ENCODE assay signal across 22 cellular contexts in the genomic region with DNA sequence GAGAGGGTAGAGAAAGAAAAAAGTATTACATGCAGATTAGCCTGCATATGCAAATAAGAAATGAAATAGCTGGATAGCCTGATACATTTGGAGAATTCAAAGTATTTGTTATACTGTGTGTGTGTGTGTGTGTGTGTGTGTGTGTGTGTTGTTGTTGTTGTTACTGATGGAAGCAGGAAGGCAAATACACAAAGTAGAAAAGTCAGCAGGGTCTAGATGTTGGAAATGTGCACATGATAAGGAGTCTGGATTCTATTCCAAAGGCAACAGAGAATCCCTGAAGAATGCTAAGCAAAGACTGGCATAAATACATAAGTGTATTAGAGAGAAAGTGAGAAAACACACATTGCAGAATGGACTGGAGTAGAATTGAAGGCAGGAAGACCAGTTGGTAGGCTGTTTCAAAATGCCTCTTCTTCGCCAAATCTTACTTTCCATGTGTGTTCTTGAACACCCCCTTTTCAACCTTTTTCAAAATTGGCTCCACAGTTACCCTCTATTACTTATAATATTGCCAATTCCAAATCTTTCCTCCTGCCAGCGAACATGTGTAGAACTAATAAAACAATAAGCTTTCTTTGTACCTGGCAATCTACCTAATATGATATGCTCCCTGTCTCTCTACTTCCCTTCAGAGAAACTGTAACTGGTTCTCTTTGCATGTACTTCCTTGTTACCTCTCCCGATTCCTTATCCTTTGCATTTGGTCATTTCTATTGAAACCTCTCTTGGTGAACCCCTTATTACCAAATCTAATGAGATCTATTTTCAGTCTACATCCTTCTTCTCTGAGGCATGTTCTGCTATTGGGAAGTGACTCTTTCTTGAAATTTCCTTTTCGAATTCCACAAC. TPM values are rescaled to one million over a fixed set of nuclear protein-coding genes. Genes with fewer than 3 reads are reported as not detected.
DNase-seq lines count a peak whose midpoint lies in the region; ATAC-seq and TF ChIP-seq lines count a peak whose summit lies in the region.
"Had no signal": no experiment of that assay in that cellular context is flagged by ENCODE, and none has a peak within 500 bp of the region (broad histone marks: within the 10 kb centered on the region; RNA-seq: fewer than 3 reads in every experiment).

No MANE protein-coding gene starts in this region.

- peak overlapping the region; percentile 92 for H3K4me3 Mint-ChIP-seq in HFFc6
- peak overlapping the region in 2 of 3 experiments; percentile 3 to 94 for H3K4me3 Mint-ChIP-seq in nephron
- H3K4me3 Mint-ChIP-seq: activated B cell treated with CpG ODN at 0.5 μM for 24 hours; activated CD8-positive, alpha-beta memory T cell treated with anti-CD3 and anti-CD28 coated beads, Interleukin-2, amount 10 ng/mL, durations not matched to agents 7 days and 5 days; memory B cell; stimulated activated naive CD8-positive, alpha-beta T cell treated with anti-CD3 and anti-CD28 coated beads, Interleukin-15, Interleukin-2, amounts not matched to agents 100 ng/mL and 50 ng/mL, for 24 hours had no signal

- in situ Hi-C loops in transverse colon (cut with MboI; ENCODE audit: low pct_ligation_motif_present in 1 of 4, low pct_unique_long_range_greater_than_20kb in 1 of 4, low sequenced_read_pairs in 3 of 4): loop anchor here (10.0 to 25.0 kb wide), 3 partner anchors 80 to 100 kb away; no protein-coding TSS in a partner anchor

- DNase-seq in HFFc6: no peak
- DNase-seq in ascending aorta (ENCODE audit: low spot score in 2 of 2): no peak
- no peak for DNase-seq in transverse colon
- DNase-seq in upper lobe of right lung: no peak
- DNase-seq: activated B cell treated with CpG ODN at 0.5 μM for 24 hours; activated CD8-positive, alpha-beta memory T cell treated with anti-CD3 and anti-CD28 coated beads, Interleukin-2, amount 10 ng/mL, durations not matched to agents 7 days and 5 days; activated T-cell treated with anti-CD3 and anti-CD28 coated beads, Interleukin-2, amount 50 U/mL, for 48 hours; brain microvascular endothelial cell; DND-41; Karpas-422; left colon; NCI-H2171; NCI-H510A treated with DMSO at 0.1 percent for 48 hours; Right ventricle myocardium superior; T-helper 9 cell had no signal

- H3K27me3 Mint-ChIP-seq in HFFc6 (ENCODE audit: insufficient read depth): no peaks in the 10 kb centered on the region; the same call in 1 of the 2 replicates
- H3K27me3 Mint-ChIP-seq in nephron (ENCODE audit: low read depth): peaks cover 9% of the 10 kb centered on the region

- H3K9me3 Mint-ChIP-seq in HFFc6 (no peaks in the 10 kb centered on the region), nephron (no peaks in the 10 kb centered on the region)
- H3K9me3 Mint-ChIP-seq: activated B cell treated with CpG ODN at 0.5 μM for 24 hours; memory B cell; stimulated activated naive CD8-positive, alpha-beta T cell treated with anti-CD3 and anti-CD28 coated beads, Interleukin-15, Interleukin-2, amounts not matched to agents 100 ng/mL and 50 ng/mL, for 24 hours had no signal

- intact Hi-C loops in ascending aorta (cut with DNase I) (no loop called here), transverse colon (cut with DNase I; ENCODE audit: low total_unique reads) (no loop called here), upper lobe of right lung (cut with DNase I) (no loop called here)

- H3K9me3 ChIP-seq in ascending aorta (no peaks in the 10 kb centered on the region), transverse colon (no peaks in the 10 kb centered on the region), upper lobe of right lung (no peaks in the 10 kb centered on the region)
- H3K9me3 ChIP-seq: prostate gland, tibial nerve had no signal

- ATAC-seq in upper lobe of right lung (no peak), GM21367 (IDR thresholded peaks at IDR 0.05; ENCODE audit: unreplicated experiment) (no peak), GM19452 (IDR thresholded peaks at IDR 0.05; ENCODE audit: unreplicated experiment) (no peak)
- ATAC-seq: activated CD8-positive, alpha-beta memory T cell treated with anti-CD3 and anti-CD28 coated beads, Interleukin-2, amount 10 ng/mL, durations not matched to agents 7 days and 5 days; left colon had no signal

- TF ChIP-seq CTCF in HFFc6 (IDR thresholded peaks at IDR 0.05) (no peak), ascending aorta (IDR thresholded peaks at IDR 0.05) (no peak), nephron (IDR thresholded peaks at IDR 0.05; ENCODE audit: unreplicated experiment in 3 of 3) (no peak), transverse colon (IDR thresholded peaks at IDR 0.05) (no peak), upper lobe of right lung (IDR thresholded peaks at IDR 0.05) (no peak)

- no peaks in the 10 kb centered on the region for H3K36me3 ChIP-seq in ascending aorta
- no peaks in the 10 kb centered on the region for H3K36me3 ChIP-seq in transverse colon
- no peaks in the 10 kb centered on the region for H3K36me3 ChIP-seq in upper lobe of right lung
- H3K36me3 ChIP-seq: brain microvascular endothelial cell, prostate gland, tibial nerve had no signal

- no peak for TF ChIP-seq POLR2A in transverse colon (IDR thresholded peaks at IDR 0.05)

- H3K4me1 ChIP-seq in ascending aorta (peaks cover 5 to 22% of the 10 kb centered on the region in 2 donors), transverse colon (peaks cover 0 to 60% (median 17%) of the 10 kb centered on the region in 4 donors), upper lobe of right lung (peaks cover 27% of the 10 kb centered on the region)
- H3K4me1 ChIP-seq: prostate gland had no signal

- H3K4me3 ChIP-seq in ascending aorta: peak overlapping the region in 1 of 2 donors; percentile 68
- no peak overlapping the region for H3K4me3 ChIP-seq in transverse colon
- H3K4me3 ChIP-seq in upper lobe of right lung: no peak overlapping the region
- H3K4me3 ChIP-seq: prostate gland, tibial nerve had no signal

- 63 to 76% methylated on average over 4 of the region's 4 CpGs for WGBS in transverse colon (ENCODE audit: low coverage in 1 of 2), 2 donors

- no peaks in the 10 kb centered on the region for H3K27me3 ChIP-seq in ascending aorta
- no peaks in the 10 kb centered on the region for H3K27me3 ChIP-seq in transverse colon
- H3K27me3 ChIP-seq in upper lobe of right lung: no peaks in the 10 kb centered on the region
- H3K27me3 ChIP-seq: brain microvascular endothelial cell, tibial nerve had no signal

- no peak for TF ChIP-seq EP300 in transverse colon (IDR thresholded peaks at IDR 0.05; ENCODE audit: low read depth)

- peaks cover 72% of the 10 kb centered on the region for H3K4me1 Mint-ChIP-seq in HFFc6 (ENCODE audit: low read depth)
- peaks cover 47% of the 10 kb centered on the region for H3K4me1 Mint-ChIP-seq in nephron

- H3K36me3 Mint-ChIP-seq in HFFc6 (ENCODE audit: low read depth) (peaks cover 50% of the 10 kb centered on the region), nephron (ENCODE audit: low read depth) (peaks cover 19% of the 10 kb centered on the region)
- H3K36me3 Mint-ChIP-seq: activated CD8-positive, alpha-beta memory T cell treated with anti-CD3 and anti-CD28 coated beads, Interleukin-2, amount 10 ng/mL, durations not matched to agents 7 days and 5 days; memory B cell had no signal

- H3K27ac Mint-ChIP-seq in HFFc6: peak overlapping the region; percentile 40
- peak overlapping the region in 2 of 3 experiments; percentile 1 to 51 for H3K27ac Mint-ChIP-seq in nephron
- H3K27ac Mint-ChIP-seq: activated B cell treated with CpG ODN at 0.5 μM for 24 hours; activated CD8-positive, alpha-beta memory T cell treated with anti-CD3 and anti-CD28 coated beads, Interleukin-2, amount 10 ng/mL, durations not matched to agents 7 days and 5 days; memory B cell; stimulated activated naive CD8-positive, alpha-beta T cell treated with anti-CD3 and anti-CD28 coated beads, Interleukin-15, Interleukin-2, amounts not matched to agents 100 ng/mL and 50 ng/mL, for 24 hours had no signal

- H3K27ac ChIP-seq in ascending aorta (peak overlapping the region; percentile 83 to 88), transverse colon (peak overlapping the region; percentile 57 to 89 (median 83)), upper lobe of right lung (no peak overlapping the region)
- H3K27ac ChIP-seq: brain microvascular endothelial cell, prostate gland had no signal

RNA-seq across cellular contexts. Expression of gene CPED1, which starts 6.2 kb away (rescaled TPM):
- total RNA-seq in HFFc6 (2021; fragmentation: NEBNext Ultra II Directional; extraction: Animal tissue kit (Norgen Biotek cat#: 25700)): 100 to 1,000 TPM in 2 of 6 experiments, 10 to 100 TPM in 4; 85.0 to 112 (median 95.9) TPM
- total RNA-seq in ascending aorta (69.5 TPM), transverse colon (10 to 100 TPM in 3 of 4 donors, 1 to 10 TPM in 1; 4.4 to 20.2 (median 14.0) TPM), upper lobe of right lung (39.2 TPM)

RNA-seq across cellular contexts. Expression of gene ING3, which starts 44.2 kb away (rescaled TPM):
- 10 to 100 TPM in 5 of 6 experiments, 1 to 10 TPM in 1; 9.8 to 15.0 (median 12.7) TPM for total RNA-seq in HFFc6 (2021; fragmentation: NEBNext Ultra II Directional; extraction: Animal tissue kit (Norgen Biotek cat#: 25700))
- 6.8 TPM for total RNA-seq in ascending aorta
- total RNA-seq in transverse colon: 10 to 100 TPM in 3 of 4 donors, 1 to 10 TPM in 1; 1.5 to 23.6 (median 16.2) TPM
- 17.9 TPM for total RNA-seq in upper lobe of right lung
